In genomic region chr7:38908759-38909335, GRCh38 we compare ENCODE assay signal across 8 cellular contexts. TPM values are rescaled to one million over a fixed set of nuclear protein-coding genes. Genes with fewer than 3 reads are reported as not detected.
A peak's percentile ranks its signal among the peaks of the same experiment; 100 is the strongest.
DNase-seq lines count a peak whose midpoint lies in the region; ATAC-seq, FAIRE-seq and TF ChIP-seq lines count a peak whose summit lies in the region.

Gene VPS41, minus strand, starts transcription at chr7:38909191. Its CDS starts 17 bp downstream, at chr7:38909174.

- peak within 1 kb of the TSS; percentile 90 for H2AFZ ChIP-seq in mammary epithelial cell (ENCODE audit: low read depth, low read length)

- peak within 1 kb of the TSS; percentile 85 to 94 (median 90) for H3K27ac Mint-ChIP-seq in immature natural killer cell

- WGBS in mammary epithelial cell (ENCODE audit: low coverage, missing lambda C conversion rate), result 2% methylated on average over 8 of the region's 20 CpGs

- ATAC-seq in GM18519 (IDR thresholded peaks at IDR 0.05; ENCODE audit: low FRiP score, unreplicated experiment) (peak; percentile 95), HG03045 (IDR thresholded peaks at IDR 0.05; ENCODE audit: unreplicated experiment) (peak; percentile 98)

- FAIRE-seq in A204.1 (lab: Jason Lieb, UNC), result peak; percentile 44

- H3K27me3 Mint-ChIP-seq in immature natural killer cell (ENCODE audit: low read depth in 3 of 3), result peaks cover 0 to 4% (median 3%) of the 10 kb centered on the region in 3 donors

- in situ Hi-C loops in mammary epithelial cell (cut with MboI; ENCODE audit: low sequenced_read_pairs in 2 of 2), result no loop called here

- DNase-seq in NCI-H2107 treated with DMSO at 0.1 percent for 48 hours (lab: John Stamatoyannopoulos, UW; ENCODE audit: unreplicated experiment), result peak; percentile 76
- DNase-seq in WERI-Rb-1, result peak; percentile 71
- DNase-seq in mammary epithelial cell, result peak; percentile 76
- DNase-seq in immature natural killer cell, result peak; percentile 76 to 77 (median 77)
- peak; percentile 21 for DNase-seq in smooth muscle cell of the brain vasculature (ENCODE audit: low read depth, low spot score)

- H3K27ac ChIP-seq in WERI-Rb-1, result no peak within 1 kb of the TSS
- H3K27ac ChIP-seq in mammary epithelial cell (ENCODE audit: insufficient read depth, low read depth, low read length), result peak within 1 kb of the TSS; percentile 50

- peaks cover 23 to 49% of the 10 kb centered on the region in 2 donors for H3K4me1 Mint-ChIP-seq in immature natural killer cell

- BruUV-seq in mammary epithelial cell (replicated peaks; lab: Mats Ljungman, UMichigan), result no TSS peak

- H3K79me2 ChIP-seq in mammary epithelial cell (ENCODE audit: insufficient read depth, low read length), result peaks cover 21% of the 10 kb centered on the region

- CTCF ChIA-PET in mammary epithelial cell (lab: Charles Lee; ENCODE audit: low non-redundant PET), result interaction anchor here (0.6 kb wide), 1 partner anchor 137 kb away, joined by 3 read pairs; no protein-coding TSS in a partner anchor

- peak within 1 kb of the TSS; percentile 92 for H3K4me3 ChIP-seq in WERI-Rb-1 (ENCODE audit: low read depth, low read length)
- peak within 1 kb of the TSS; percentile 64 to 85 (median 71) for H3K4me3 ChIP-seq in mammary epithelial cell (replicated peaks in 1 of 3; ENCODE audit: insufficient read depth in 1 of 3, low read depth in 2 of 3, low read length in 3 of 3)

- no peaks in the 10 kb centered on the region for H3K9me3 Mint-ChIP-seq in immature natural killer cell

- peak within 1 kb of the TSS; percentile 95 to 97 (median 96) for H3K4me3 Mint-ChIP-seq in immature natural killer cell

- intact Hi-C loops in mammary epithelial cell (cut with micrococcal nuclease), result no loop called here

- no peaks in the 10 kb centered on the region for H3K9me3 ChIP-seq in WERI-Rb-1 (ENCODE audit: severe bottlenecking)
- H3K9me3 ChIP-seq in mammary epithelial cell (replicated peaks; ENCODE audit: insufficient read depth, low read length), result no peaks in the 10 kb centered on the region

- no peak for TF ChIP-seq CTCF in WERI-Rb-1 (IDR thresholded peaks at IDR 0.05; ENCODE audit: low read depth, low read length)
- no peak for TF ChIP-seq CTCF in mammary epithelial cell (conservative IDR thresholded peaks at IDR 0.05 in 1 of 2, IDR thresholded peaks at IDR 0.05 in 1 of 2; ENCODE audit: extremely low read depth in 1 of 2, insufficient read depth in 1 of 2, low read depth in 1 of 2, low read length in 2 of 2)

- peak within 1 kb of the TSS; percentile 71 for H3K4me2 ChIP-seq in mammary epithelial cell (ENCODE audit: insufficient read depth, low read depth, low read length)

- H3K27me3 ChIP-seq in WERI-Rb-1 (ENCODE audit: insufficient read depth, low read depth, severe bottlenecking) (no peaks in the 10 kb centered on the region), mammary epithelial cell (ENCODE audit: insufficient read depth, low read length) (no peaks in the 10 kb centered on the region)

- dilution Hi-C loops in mammary epithelial cell (cut with HindIII; ENCODE audit: low sequenced_read_pairs), result no loop called here

- no peaks in the 10 kb centered on the region for H3K36me3 ChIP-seq in WERI-Rb-1
- H3K36me3 ChIP-seq in mammary epithelial cell (ENCODE audit: insufficient read depth, low read length), result no peaks in the 10 kb centered on the region

- H3K4me1 ChIP-seq in mammary epithelial cell (ENCODE audit: insufficient read depth, low read length), result no peaks in the 10 kb centered on the region

- no peaks in the 10 kb centered on the region for H4K20me1 ChIP-seq in mammary epithelial cell (ENCODE audit: insufficient read depth, low read length)

- H3K36me3 Mint-ChIP-seq in immature natural killer cell, result no peaks in the 10 kb centered on the region

- H3K9ac ChIP-seq in mammary epithelial cell (ENCODE audit: insufficient read depth, low read length), result peak within 1 kb of the TSS; percentile 67

RNA-seq across cellular contexts. Expression of gene VPS41, which starts in this region (rescaled TPM):
- 10 to 100 TPM; 44.3 to 50.7 TPM for total RNA-seq in mammary epithelial cell
- polyA plus RNA-seq in mammary epithelial cell (10.4 TPM), immature natural killer cell (10 to 100 TPM; 52.2 to 86.2 (median 72.6) TPM)
- polyA minus RNA-seq in mammary epithelial cell, result 97.7 TPM

Comparison
In these comparisons a context has a peak if more than half of its experiments do, and no peak if none do; other contexts are left out.
1. DNase-seq: peak in every context shown above with its lines; median percentile 77 in immature natural killer cell; 76 in NCI-H2107 treated with DMSO at 0.1 percent for 48 hours; 76 in mammary epithelial cell; 71 in WERI-Rb-1; 21 in smooth muscle cell of the brain vasculature.